ENCODE assay signal across 8 cellular contexts in genomic region chr2:161159829-161160225, GRCh38. TPM values are rescaled to one million over a fixed set of nuclear protein-coding genes. Genes with fewer than 3 reads are reported as not detected.
DNase-seq lines count a peak whose midpoint lies in the region; ATAC-seq, FAIRE-seq and TF ChIP-seq lines count a peak whose summit lies in the region.

No MANE protein-coding gene starts in this region.

- ATAC-seq in activated CD8-positive, alpha-beta T cell treated with anti-CD3 and anti-CD28 coated beads for 36 hours = no peak
- ATAC-seq in HepG2 = peak; percentile 65

- no peak for DNase-seq in CD4-positive, alpha-beta memory T cell
- DNase-seq in HEK293T (ENCODE audit: extremely low spot score) = no peak
- no peak for DNase-seq in activated CD8-positive, alpha-beta T cell treated with anti-CD3 and anti-CD28 coated beads for 36 hours
- no peak for DNase-seq in HepG2 (ENCODE audit: low spot score)
- no peak for DNase-seq in vagina (ENCODE audit: extremely low spot score in 2 of 2)
- DNase-seq in T-helper 9 cell = no peak
- no peak for DNase-seq in NCI-H748 (lab: John Stamatoyannopoulos, UW; ENCODE audit: unreplicated experiment)
- DNase-seq in NCI-H748 treated with DMSO at 0.1 percent for 48 hours (lab: John Stamatoyannopoulos, UW) = no peak

- H3K9ac ChIP-seq in HepG2 (ENCODE audit: insufficient read depth, low read depth, low read length) = peak overlapping the region; percentile 68

- no peaks in the 10 kb centered on the region for H3K27me3 Mint-ChIP-seq in CD4-positive, alpha-beta memory T cell
- no peaks in the 10 kb centered on the region for H3K27me3 Mint-ChIP-seq in activated CD8-positive, alpha-beta T cell treated with anti-CD3 and anti-CD28 coated beads for 36 hours

- H3K79me2 ChIP-seq in HepG2 (ENCODE audit: insufficient read depth, low read length) = peaks cover 43% of the 10 kb centered on the region

- H3K27ac ChIP-seq in CD4-positive, alpha-beta memory T cell (ENCODE audit: low read depth, low read length) = peak overlapping the region; percentile 95
- peak overlapping the region; percentile 92 for H3K27ac ChIP-seq in HepG2 (ENCODE audit: extremely low read length, insufficient read depth, low read length)
- H3K27ac ChIP-seq in vagina = peak overlapping the region; percentile 97

- peak overlapping the region; percentile 96 to 100 (median 98) for H3K4me3 Mint-ChIP-seq in CD4-positive, alpha-beta memory T cell
- peak overlapping the region; percentile 91 for H3K4me3 Mint-ChIP-seq in activated CD8-positive, alpha-beta T cell treated with anti-CD3 and anti-CD28 coated beads for 36 hours

- no peaks in the 10 kb centered on the region for H3K27me3 ChIP-seq in CD4-positive, alpha-beta memory T cell (ENCODE audit: insufficient read depth, low read length)
- H3K27me3 ChIP-seq in HepG2 (ENCODE audit: control insufficient read depth in 1 of 2, insufficient read depth in 2 of 2, low read length in 2 of 2) (peaks cover 0 to 5% of the 10 kb centered on the region in 2 experiments; a peak in 1 of 5 replicates), vagina (no peaks in the 10 kb centered on the region)

- POLR2A ChIA-PET in CD4-positive, alpha-beta memory T cell (lab: Charles Lee; ENCODE audit: partially characterized antibody) = interaction anchor here (0.6 to 2.7 kb wide), 9 partner anchors 16 to 95 kb away, joined by 3 to 22 read pairs (median 5); no protein-coding TSS in a partner anchor
- POLR2A ChIA-PET in HEK293T (lab: Yijun Ruan, JAX) (no interaction called here), HepG2 (lab: Yijun Ruan, JAX) (interaction anchor here (0.6 to 2.1 kb wide), 4 partner anchors 10 to 96 kb away, joined by 3 to 5 read pairs (median 4); no protein-coding TSS in a partner anchor)
- POLR2A ChIA-PET in activated CD8-positive, alpha-beta T cell treated with anti-CD3 and anti-CD28 coated beads for 36 hours (lab: Charles Lee) = interaction anchor here (1.0 kb wide), 1 partner anchor 24 kb away, joined by 3 read pairs; no protein-coding TSS in a partner anchor

- TF ChIP-seq EP300 in HepG2 (IDR thresholded peaks at IDR 0.05; ENCODE audit: low read depth in 2 of 2, low read length in 2 of 2) (peak; percentile 72 to 95; a peak in 2 of 4 replicates), HepG2 (CRISPR knock-in tag; IDR thresholded peaks at IDR 0.05; ENCODE audit: borderline replicate concordance) (no peak)

- H3K9me3 Mint-ChIP-seq in CD4-positive, alpha-beta memory T cell = peaks cover 0 to 2% (median 0%) of the 10 kb centered on the region in 8 donors
- H3K9me3 Mint-ChIP-seq in activated CD8-positive, alpha-beta T cell treated with anti-CD3 and anti-CD28 coated beads for 36 hours = no peaks in the 10 kb centered on the region

- no peak for TF ChIP-seq CTCF in activated CD8-positive, alpha-beta T cell treated with anti-CD3 and anti-CD28 coated beads for 36 hours (IDR thresholded peaks at IDR 0.05)
- no peak for TF ChIP-seq CTCF in HepG2 (CRISPR knock-in tag; IDR thresholded peaks at IDR 0.05)
- no peak for TF ChIP-seq CTCF in vagina (IDR thresholded peaks at IDR 0.05)

- no peaks in the 10 kb centered on the region for H3K9me3 ChIP-seq in CD4-positive, alpha-beta memory T cell (ENCODE audit: control insufficient read depth in 1 of 2, low read length in 2 of 2)
- no peaks in the 10 kb centered on the region for H3K9me3 ChIP-seq in HepG2 (ENCODE audit: low read length)
- no peaks in the 10 kb centered on the region for H3K9me3 ChIP-seq in vagina

- no TSS peak for BruUV-seq in HepG2 (replicated peaks; lab: Mats Ljungman, UMichigan)

- FAIRE-seq in HepG2 (lab: Jason Lieb, UNC) = peak; percentile 59

- peaks cover 34 to 79% (median 59%) of the 10 kb centered on the region in 4 donors for H3K4me1 Mint-ChIP-seq in CD4-positive, alpha-beta memory T cell
- peaks cover 51% of the 10 kb centered on the region for H3K4me1 Mint-ChIP-seq in activated CD8-positive, alpha-beta T cell treated with anti-CD3 and anti-CD28 coated beads for 36 hours (ENCODE audit: low read depth)

- in situ Hi-C loops in HepG2 (cut with HindIII; ENCODE audit: extremely low pct_ligation_motif_present, low pct_unique_long_range_greater_than_20kb) = no loop called here

- no peak for TF ChIP-seq RAD21 in HepG2 (CRISPR knock-in tag; IDR thresholded peaks at IDR 0.05)

- intact Hi-C loops in CD4-positive, alpha-beta memory T cell (cut with micrococcal nuclease) = loop anchor here (1.0 to 10.0 kb wide), 10 partner anchors 24 to 1258 kb away; partner anchors contain the start of genes LY75, PSMD14 and RBMS1
- intact Hi-C loops in activated CD8-positive, alpha-beta T cell treated with anti-CD3 and anti-CD28 coated beads for 36 hours (cut with micrococcal nuclease) = loop anchor here (2.0 to 10.0 kb wide), 2 partner anchors 23 to 795 kb away; no protein-coding TSS in a partner anchor
- intact Hi-C loops in HepG2 (cut with micrococcal nuclease; ENCODE audit: unreplicated experiment) = loop anchor here (1.0 kb wide), 5 partner anchors 25 to 667 kb away; partner anchors contain the start of genes PSMD14 and RBMS1
- intact Hi-C loops in vagina (cut with DNase I) = no loop called here

- H3K4me1 ChIP-seq in CD4-positive, alpha-beta memory T cell (ENCODE audit: insufficient read depth, low read length) = peaks cover 48% of the 10 kb centered on the region
- H3K4me1 ChIP-seq in HepG2 (ENCODE audit: insufficient read depth, low read length) = peaks cover 45% of the 10 kb centered on the region
- H3K4me1 ChIP-seq in vagina = peaks cover 40% of the 10 kb centered on the region

- H4K20me1 ChIP-seq in HepG2 (ENCODE audit: insufficient read depth, low read length) = peaks cover 9% of the 10 kb centered on the region; the same call in 1 of the 2 replicates

- no peak overlapping the region for H2AFZ ChIP-seq in HepG2 (ENCODE audit: low read length)

- CTCF ChIA-PET in CD4-positive, alpha-beta memory T cell (lab: Charles Lee; ENCODE audit: partially characterized antibody) = interaction anchor here (1.0 to 1.4 kb wide), 3 partner anchors 21 to 96 kb away, joined by 3 to 4 read pairs (median 4); no protein-coding TSS in a partner anchor
- CTCF ChIA-PET in HEK293T (lab: Yijun Ruan, JAX) = no interaction called here
- CTCF ChIA-PET in activated CD8-positive, alpha-beta T cell treated with anti-CD3 and anti-CD28 coated beads for 36 hours (lab: Charles Lee) = no interaction called here
- CTCF ChIA-PET in HepG2 (lab: Yijun Ruan, JAX; ENCODE audit: low intra/inter-chr PET ratio, low total read pairs) = interaction anchor here (1.3 kb wide), 1 partner anchor 57 kb away, joined by 3 read pairs; no protein-coding TSS in a partner anchor

- peak overlapping the region; percentile 81 for H3K4me2 ChIP-seq in HepG2 (ENCODE audit: low read depth, low read length)

- under 1% methylated on average over 7 of the region's 7 CpGs for WGBS in HepG2 (ENCODE audit: low lambda C conversion rate)

- H3K36me3 Mint-ChIP-seq in CD4-positive, alpha-beta memory T cell = peaks cover 20 to 40% of the 10 kb centered on the region in 2 donors
- H3K36me3 Mint-ChIP-seq in activated CD8-positive, alpha-beta T cell treated with anti-CD3 and anti-CD28 coated beads for 36 hours (ENCODE audit: low read depth) = peaks cover 38% of the 10 kb centered on the region

- peak overlapping the region; percentile 94 to 99 (median 98) for H3K27ac Mint-ChIP-seq in CD4-positive, alpha-beta memory T cell
- H3K27ac Mint-ChIP-seq in activated CD8-positive, alpha-beta T cell treated with anti-CD3 and anti-CD28 coated beads for 36 hours = peak overlapping the region; percentile 83

- TF ChIP-seq POLR2A in HepG2 (IDR thresholded peaks at IDR 0.05; ENCODE audit: insufficient read depth in 1 of 2, low read depth in 2 of 2, low read length in 2 of 2) (no peak), vagina (IDR thresholded peaks at IDR 0.05) (no peak)

- peak overlapping the region; percentile 49 to 86 for H3K4me3 ChIP-seq in CD4-positive, alpha-beta memory T cell (ENCODE audit: low read length in 2 of 2)
- H3K4me3 ChIP-seq in HepG2 (replicated peaks in 1 of 3; ENCODE audit: insufficient read depth in 1 of 3, low read depth in 2 of 3, low read length in 3 of 3) (peak overlapping the region; percentile 44 to 63 (median 58); a peak in 5 of 6 replicates), vagina (peak overlapping the region; percentile 75 to 91)

- H3K36me3 ChIP-seq in CD4-positive, alpha-beta memory T cell (ENCODE audit: insufficient read depth, low read length) = no peaks in the 10 kb centered on the region
- H3K36me3 ChIP-seq in HepG2 (replicated peaks in 1 of 2; ENCODE audit: control insufficient read depth in 1 of 2, insufficient read depth in 2 of 2, low read length in 2 of 2) (peaks cover 5 to 17% of the 10 kb centered on the region in 2 experiments; a peak in 4 of 5 replicates), vagina (peaks cover 0 to 9% of the 10 kb centered on the region in 2 donors)

TF ChIP-seq in HEK293T, 16 proteins besides CTCF, POLR2A, EP300 and RAD21 (continues in another document):
- no peak for TF ChIP-seq CTBP1 (IDR thresholded peaks at IDR 0.05; ENCODE audit: borderline replicate concordance)

RNA-seq across cellular contexts. Expression of gene TANK, which starts 0.4 kb away (rescaled TPM):
- 10 to 100 TPM; 90.2 to 91.2 TPM for total RNA-seq in CD4-positive, alpha-beta memory T cell
- 10 to 100 TPM; 76.3 to 86.5 TPM for polyA plus RNA-seq in CD4-positive, alpha-beta memory T cell
- total RNA-seq in activated CD8-positive, alpha-beta T cell treated with anti-CD3 and anti-CD28 coated beads for 36 hours = 10 to 100 TPM; 49.2 to 51.6 TPM
- total RNA-seq in HepG2 (2016; rRNA removed; fragmentation: Illumina TruSeq; extraction: Trizol) (96.0 and 96.1 TPM in 2 replicates), vagina (94.0 TPM)
- 65.4 and 82.9 TPM in 2 replicates for total RNA-seq in HepG2 (2016; cell fraction: cytosol; rRNA removed; fragmentation: Illumina TruSeq; extraction: Trizol; ENCODE audit: low read depth)
- 99.7 and 101 TPM in 2 replicates for total RNA-seq in HepG2 (2016; cell fraction: insoluble cytoplasmic fraction; rRNA removed; fragmentation: Illumina TruSeq; extraction: Trizol)
- 65.8 and 69.1 TPM in 2 replicates for total RNA-seq in HepG2 (2016; cell fraction: membrane; rRNA removed; fragmentation: Illumina TruSeq; extraction: Trizol)
- 205 and 214 TPM in 2 replicates for total RNA-seq in HepG2 (2016; cell fraction: nucleus; rRNA removed; fragmentation: Illumina TruSeq; extraction: Trizol)
- 66.9 and 67.0 TPM in 2 replicates for polyA plus RNA-seq in HepG2 (2011; rRNA removed)
- polyA plus RNA-seq in HepG2 (2011; cell fraction: cytosol; rRNA removed) = 27.9 and 40.9 TPM in 2 replicates
- 64.3 and 75.4 TPM in 2 replicates for polyA plus RNA-seq in HepG2 (2011; cell fraction: nucleus; rRNA removed)
- polyA plus RNA-seq in HepG2 (2012) = 107 and 108 TPM in 2 replicates
- 45.0 and 56.0 TPM in 2 replicates for polyA plus RNA-seq in HepG2 (2016; cell fraction: cytosol; fragmentation: Illumina TruSeq; extraction: Trizol; ENCODE audit: low read depth)
- polyA plus RNA-seq in HepG2 (2016; cell fraction: insoluble cytoplasmic fraction; fragmentation: Illumina TruSeq; extraction: Trizol; ENCODE audit: low read depth) = 87.1 and 87.7 TPM in 2 replicates
- 48.7 and 59.8 TPM in 2 replicates for polyA plus RNA-seq in HepG2 (2016; cell fraction: membrane; fragmentation: Illumina TruSeq; extraction: Trizol; ENCODE audit: low read depth)
- polyA plus RNA-seq in HepG2 (2016; cell fraction: nucleus; fragmentation: Illumina TruSeq; extraction: Trizol; ENCODE audit: insufficient read depth, low read depth) = 83.7 and 91.8 TPM in 2 replicates
- polyA minus RNA-seq in HepG2 (2011; rRNA and poly(A)+ RNA removed; ENCODE audit: low replicate concordance) = 8.0 and 20.2 TPM in 2 replicates
- 34.8 and 35.3 TPM in 2 replicates for polyA minus RNA-seq in HepG2 (2011; cell fraction: cytosol; rRNA and poly(A)+ RNA removed)
- polyA minus RNA-seq in HepG2 (2011; cell fraction: nucleus; rRNA and poly(A)+ RNA removed) = 549 and 577 TPM in 2 replicates

Comparison
In these comparisons a context has a peak if more than half of its experiments do, and no peak if none do; other contexts are left out.
1. CTCF ChIA-PET loops: an anchor here in CD4-positive, alpha-beta memory T cell (1.0 to 1.4 kb wide) and HepG2 (1.3 kb wide); none called in HEK293T and activated CD8-positive, alpha-beta T cell treated with anti-CD3 and anti-CD28 coated beads for 36 hours.